In genomic region chr2:62045017-62045543, GRCh38 we compare ENCODE assay signal across 21 cellular contexts.
DNase-seq lines count a peak whose midpoint lies in the region; ATAC-seq and TF ChIP-seq lines count a peak whose summit lies in the region.
"Had no signal": no experiment of that assay in that cellular context is flagged by ENCODE, and none has a peak within 500 bp of the region (broad histone marks: within the 10 kb centered on the region; RNA-seq: fewer than 3 reads in every experiment).

No MANE protein-coding gene starts in this region.

- DNase-seq in SK-N-DZ (ENCODE audit: low spot score): peak; percentile 3
- DNase-seq in endodermal cell: no peak
- peak in 1 of 2 donors; percentile 18 for DNase-seq in left colon
- DNase-seq in type B pancreatic cell (ENCODE audit: extremely low spot score, unreplicated experiment): no peak
- no peak for DNase-seq in SHP77 treated with DMSO at 0.1 percent for 48 hours (lab: John Stamatoyannopoulos, UW)
- DNase-seq in body of pancreas: no peak
- DNase-seq: CD4-positive, CD25-positive, alpha-beta regulatory T cell; H9; NCI-H1092; NCI-H1417 treated with DMSO at 0.1 percent for 48 hours; NCI-H1694 treated with DMSO at 0.1 percent for 48 hours; NCI-H2081; NCI-H2227 treated with DMSO at 0.1 percent for 48 hours; NCI-H69; Peyer's patch had no signal

- H3K4me1 ChIP-seq in endodermal cell (ENCODE audit: control insufficient read depth, insufficient read depth, low read length) (peaks cover 2% of the 10 kb centered on the region), body of pancreas (peaks cover 5% of the 10 kb centered on the region)
- H3K4me1 ChIP-seq: Peyer's patch had no signal

- intact Hi-C loops in left colon (cut with DNase I, micrococcal nuclease) (no loop called here), body of pancreas (cut with DNase I) (no loop called here)

- no peak overlapping the region for H3K4me3 Mint-ChIP-seq in endodermal cell
- H3K4me3 Mint-ChIP-seq in type B pancreatic cell: peak overlapping the region; percentile 17
- H3K4me3 Mint-ChIP-seq: CD4-positive, CD25-positive, alpha-beta regulatory T cell; GM23338; H9; IgD-negative memory B cell had no signal

- H3K36me3 Mint-ChIP-seq in endodermal cell (ENCODE audit: low read depth): peaks cover 13% of the 10 kb centered on the region
- peaks cover 12% of the 10 kb centered on the region for H3K36me3 Mint-ChIP-seq in type B pancreatic cell

- peaks cover 12% of the 10 kb centered on the region for H3K4me1 Mint-ChIP-seq in endodermal cell
- peaks cover 10% of the 10 kb centered on the region for H3K4me1 Mint-ChIP-seq in type B pancreatic cell (ENCODE audit: unreplicated experiment)

- H3K27me3 Mint-ChIP-seq in endodermal cell (ENCODE audit: insufficient read depth): no peaks in the 10 kb centered on the region
- no peaks in the 10 kb centered on the region for H3K27me3 Mint-ChIP-seq in type B pancreatic cell
- H3K27me3 Mint-ChIP-seq: CD4-positive, CD25-positive, alpha-beta regulatory T cell; IgD-negative memory B cell had no signal

- peak; percentile 73 for ATAC-seq in left colon
- ATAC-seq in HG02588 (IDR thresholded peaks at IDR 0.05; ENCODE audit: unreplicated experiment): no peak
- ATAC-seq in body of pancreas: no peak
- ATAC-seq: GM23338, SK-N-SH treated with all-trans-retinoic acid at 6 μM for 48 hours had no signal

- H3K27ac ChIP-seq in endodermal cell (ENCODE audit: low read depth, low read length) (no peak overlapping the region), body of pancreas (no peak overlapping the region)
- H3K27ac ChIP-seq: BLaER1, HL-60, Peyer's patch had no signal

- H3K4me3 ChIP-seq in endodermal cell (ENCODE audit: low read length) (peak overlapping the region; percentile 56), body of pancreas (no peak overlapping the region)
- H3K4me3 ChIP-seq: BLaER1, GM23338, Peyer's patch had no signal

- H3K27me3 ChIP-seq in endodermal cell (ENCODE audit: control insufficient read depth, insufficient read depth, low read length, poor library complexity, severe bottlenecking) (no peaks in the 10 kb centered on the region), body of pancreas (no peaks in the 10 kb centered on the region)
- H3K27me3 ChIP-seq: BLaER1, Peyer's patch had no signal

- 83% methylated on average over 2 of the region's 3 CpGs; no CpG with 5 or more reads in 1 of the 2 experiments for WGBS in endodermal cell (ENCODE audit: insufficient coverage in 1 of 2, insufficient read length in 1 of 2), 2 experiments
- 89 to 95% methylated on average over 3 of the region's 3 CpGs for WGBS in body of pancreas, 2 donors

- no peak overlapping the region for H3K27ac Mint-ChIP-seq in endodermal cell
- H3K27ac Mint-ChIP-seq in type B pancreatic cell: peak overlapping the region; percentile 72
- H3K27ac Mint-ChIP-seq: CD4-positive, CD25-positive, alpha-beta regulatory T cell; GM23338; H9; IgD-negative memory B cell had no signal

- H3K9me3 ChIP-seq in endodermal cell (ENCODE audit: control insufficient read depth, low read length) (peaks cover 35% of the 10 kb centered on the region), body of pancreas (no peaks in the 10 kb centered on the region)
- H3K9me3 ChIP-seq: Peyer's patch had no signal

- H3K9me3 Mint-ChIP-seq in endodermal cell (peaks cover 41% of the 10 kb centered on the region), type B pancreatic cell (peaks cover 16% of the 10 kb centered on the region)

- H3K9ac ChIP-seq in endodermal cell (ENCODE audit: extremely low read depth, low read length, poor library complexity, severe bottlenecking): no peak overlapping the region
- H3K9ac ChIP-seq: BLaER1 had no signal

- no peaks in the 10 kb centered on the region for H3K36me3 ChIP-seq in endodermal cell (ENCODE audit: control insufficient read depth, insufficient read depth, low read length)
- no peaks in the 10 kb centered on the region for H3K36me3 ChIP-seq in body of pancreas (replicated peaks in 1 of 2; ENCODE audit: insufficient read depth in 1 of 2, low read depth in 2 of 2)
- H3K36me3 ChIP-seq: Peyer's patch had no signal

- TF ChIP-seq CTCF in endodermal cell (conservative IDR thresholded peaks at IDR 0.05): no peak
- no peak for TF ChIP-seq CTCF in type B pancreatic cell (conservative IDR thresholded peaks at IDR 0.05)
- no peak for TF ChIP-seq CTCF in body of pancreas (IDR thresholded peaks at IDR 0.05)

- no peak for TF ChIP-seq POLR2A in body of pancreas (IDR thresholded peaks at IDR 0.05)
